1 cellular context compared by ENCODE assay signal in the genomic region with DNA sequence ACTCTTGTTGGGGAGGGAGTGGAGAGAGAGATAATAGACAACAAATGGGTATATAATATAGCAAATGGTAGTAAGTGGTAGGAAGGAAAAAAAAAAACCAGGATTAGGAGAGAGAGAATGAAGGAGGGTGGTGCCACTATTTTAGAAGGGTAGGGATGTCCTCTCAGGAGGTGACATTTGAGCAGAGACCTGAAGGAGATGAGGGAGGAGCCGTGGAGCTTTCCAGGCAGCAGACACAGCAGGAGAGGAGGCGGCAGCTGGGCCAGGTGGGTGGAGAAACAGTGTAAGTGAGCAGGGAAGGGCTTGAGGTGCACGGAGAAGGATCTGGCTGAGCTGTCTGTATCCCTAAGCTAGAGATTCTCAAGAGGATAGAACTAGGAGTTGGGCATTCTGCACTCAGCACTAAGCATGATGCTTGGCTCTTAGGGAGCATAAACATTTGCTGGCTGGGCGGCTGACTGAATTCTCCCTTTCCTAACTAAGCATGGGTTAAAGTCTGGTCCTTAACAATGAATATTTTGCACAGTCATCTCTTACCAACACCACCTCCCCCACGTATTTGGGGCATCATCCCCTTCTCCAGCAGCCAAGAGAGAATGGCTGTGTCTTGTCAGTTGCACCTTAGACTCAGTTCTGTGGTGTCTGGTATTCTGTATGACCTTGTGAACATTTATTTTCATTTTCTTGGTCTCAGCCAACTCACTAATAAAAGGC.
TF ChIP-seq lines count a peak whose summit lies in the region.

No MANE protein-coding gene starts in this region.

TF ChIP-seq in K562, 482 proteins besides CTCF, POLR2A, EP300 and RAD21 (continued from another document):
- TF ChIP-seq, protein P1, sequence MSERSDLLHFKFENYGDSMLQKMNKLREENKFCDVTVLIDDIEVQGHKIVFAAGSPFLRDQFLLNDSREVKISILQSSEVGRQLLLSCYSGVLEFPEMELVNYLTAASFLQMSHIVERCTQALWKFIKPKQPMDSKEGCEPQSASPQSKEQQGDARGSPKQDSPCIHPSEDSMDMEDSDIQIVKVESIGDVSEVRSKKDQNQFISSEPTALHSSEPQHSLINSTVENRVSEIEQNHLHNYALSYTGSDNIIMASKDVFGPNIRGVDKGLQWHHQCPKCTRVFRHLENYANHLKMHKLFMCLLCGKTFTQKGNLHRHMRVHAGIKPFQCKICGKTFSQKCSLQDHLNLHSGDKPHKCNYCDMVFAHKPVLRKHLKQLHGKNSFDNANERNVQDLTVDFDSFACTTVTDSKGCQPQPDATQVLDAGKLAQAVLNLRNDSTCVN (CRISPR knock-in tag; IDR thresholded peaks at IDR 0.05) = no peak
- TF ChIP-seq COPS2 (conservative IDR thresholded peaks at IDR 0.05) (no peak), GABPB2 (CRISPR knock-in tag; conservative IDR thresholded peaks at IDR 0.05) (no peak), SRSF1 (IDR thresholded peaks at IDR 0.05; ENCODE audit: low read depth, low read length) (no peak), HNRNPUL1 (IDR thresholded peaks at IDR 0.05; ENCODE audit: low read length) (no peak), ESRRA (IDR thresholded peaks at IDR 0.05; ENCODE audit: borderline replicate concordance, low read depth) (no peak), NR2F6 (CRISPR knock-in tag; IDR thresholded peaks at IDR 0.05) (no peak), NEUROD1 (IDR thresholded peaks at IDR 0.05; ENCODE audit: borderline replicate concordance, low read depth, low read length, partially characterized antibody) (no peak), THRB (CRISPR knock-in tag; conservative IDR thresholded peaks at IDR 0.05) (no peak), ASH1L (IDR thresholded peaks at IDR 0.05; ENCODE audit: borderline replicate concordance, low read depth, partially characterized antibody) (no peak), CBFA2T2 (conservative IDR thresholded peaks at IDR 0.05) (no peak), RBM25 (IDR thresholded peaks at IDR 0.05; ENCODE audit: low read depth, low read length, severe bottlenecking) (no peak), CBX8 (IDR thresholded peaks at IDR 0.05; ENCODE audit: borderline replicate concordance, extremely low read depth, low read depth, low read length, poor library complexity, severe bottlenecking) (no peak), TAF7 (tag; IDR thresholded peaks at IDR 0.05) (no peak), HLTF (IDR thresholded peaks at IDR 0.05) (peak; percentile 42; the same call in 1 of the 2 replicates), RCOR1 (IDR thresholded peaks at IDR 0.05; ENCODE audit: borderline replicate concordance in 1 of 2, low read depth in 2 of 2, low read length in 2 of 2) (no peak), XRCC3 (IDR thresholded peaks at IDR 0.05) (no peak), ERF (CRISPR knock-in tag; IDR thresholded peaks at IDR 0.05) (no peak), ZNF551 (CRISPR knock-in tag; IDR thresholded peaks at IDR 0.05) (no peak), ZNF518B (CRISPR knock-in tag; IDR thresholded peaks at IDR 0.05) (no peak), MCM7 (IDR thresholded peaks at IDR 0.05) (no peak), PRMT5 (CRISPR knock-in tag; IDR thresholded peaks at IDR 0.05) (no peak), EHMT2 (IDR thresholded peaks at IDR 0.05) (0 out of 2 replicates have a peak, but pooled peaks have one; percentile 22)
- TF ChIP-seq, protein P2, sequence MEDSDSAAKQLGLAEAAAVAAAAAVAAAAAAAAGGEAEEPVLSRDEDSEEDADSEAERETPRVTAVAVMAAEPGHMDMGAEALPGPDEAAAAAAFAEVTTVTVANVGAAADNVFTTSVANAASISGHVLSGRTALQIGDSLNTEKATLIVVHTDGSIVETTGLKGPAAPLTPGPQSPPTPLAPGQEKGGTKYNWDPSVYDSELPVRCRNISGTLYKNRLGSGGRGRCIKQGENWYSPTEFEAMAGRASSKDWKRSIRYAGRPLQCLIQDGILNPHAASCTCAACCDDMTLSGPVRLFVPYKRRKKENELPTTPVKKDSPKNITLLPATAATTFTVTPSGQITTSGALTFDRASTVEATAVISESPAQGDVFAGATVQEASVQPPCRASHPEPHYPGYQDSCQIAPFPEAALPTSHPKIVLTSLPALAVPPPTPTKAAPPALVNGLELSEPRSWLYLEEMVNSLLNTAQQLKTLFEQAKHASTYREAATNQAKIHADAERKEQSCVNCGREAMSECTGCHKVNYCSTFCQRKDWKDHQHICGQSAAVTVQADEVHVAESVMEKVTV (CRISPR knock-in tag; IDR thresholded peaks at IDR 0.05) = no peak
- TF ChIP-seq, protein P3, sequence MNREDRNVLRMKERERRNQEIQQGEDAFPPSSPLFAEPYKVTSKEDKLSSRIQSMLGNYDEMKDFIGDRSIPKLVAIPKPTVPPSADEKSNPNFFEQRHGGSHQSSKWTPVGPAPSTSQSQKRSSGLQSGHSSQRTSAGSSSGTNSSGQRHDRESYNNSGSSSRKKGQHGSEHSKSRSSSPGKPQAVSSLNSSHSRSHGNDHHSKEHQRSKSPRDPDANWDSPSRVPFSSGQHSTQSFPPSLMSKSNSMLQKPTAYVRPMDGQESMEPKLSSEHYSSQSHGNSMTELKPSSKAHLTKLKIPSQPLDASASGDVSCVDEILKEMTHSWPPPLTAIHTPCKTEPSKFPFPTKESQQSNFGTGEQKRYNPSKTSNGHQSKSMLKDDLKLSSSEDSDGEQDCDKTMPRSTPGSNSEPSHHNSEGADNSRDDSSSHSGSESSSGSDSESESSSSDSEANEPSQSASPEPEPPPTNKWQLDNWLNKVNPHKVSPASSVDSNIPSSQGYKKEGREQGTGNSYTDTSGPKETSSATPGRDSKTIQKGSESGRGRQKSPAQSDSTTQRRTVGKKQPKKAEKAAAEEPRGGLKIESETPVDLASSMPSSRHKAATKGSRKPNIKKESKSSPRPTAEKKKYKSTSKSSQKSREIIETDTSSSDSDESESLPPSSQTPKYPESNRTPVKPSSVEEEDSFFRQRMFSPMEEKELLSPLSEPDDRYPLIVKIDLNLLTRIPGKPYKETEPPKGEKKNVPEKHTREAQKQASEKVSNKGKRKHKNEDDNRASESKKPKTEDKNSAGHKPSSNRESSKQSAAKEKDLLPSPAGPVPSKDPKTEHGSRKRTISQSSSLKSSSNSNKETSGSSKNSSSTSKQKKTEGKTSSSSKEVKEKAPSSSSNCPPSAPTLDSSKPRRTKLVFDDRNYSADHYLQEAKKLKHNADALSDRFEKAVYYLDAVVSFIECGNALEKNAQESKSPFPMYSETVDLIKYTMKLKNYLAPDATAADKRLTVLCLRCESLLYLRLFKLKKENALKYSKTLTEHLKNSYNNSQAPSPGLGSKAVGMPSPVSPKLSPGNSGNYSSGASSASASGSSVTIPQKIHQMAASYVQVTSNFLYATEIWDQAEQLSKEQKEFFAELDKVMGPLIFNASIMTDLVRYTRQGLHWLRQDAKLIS (CRISPR knock-in tag; IDR thresholded peaks at IDR 0.05) = no peak
